34 cellular contexts compared by ENCODE assay signal in the genomic region with DNA sequence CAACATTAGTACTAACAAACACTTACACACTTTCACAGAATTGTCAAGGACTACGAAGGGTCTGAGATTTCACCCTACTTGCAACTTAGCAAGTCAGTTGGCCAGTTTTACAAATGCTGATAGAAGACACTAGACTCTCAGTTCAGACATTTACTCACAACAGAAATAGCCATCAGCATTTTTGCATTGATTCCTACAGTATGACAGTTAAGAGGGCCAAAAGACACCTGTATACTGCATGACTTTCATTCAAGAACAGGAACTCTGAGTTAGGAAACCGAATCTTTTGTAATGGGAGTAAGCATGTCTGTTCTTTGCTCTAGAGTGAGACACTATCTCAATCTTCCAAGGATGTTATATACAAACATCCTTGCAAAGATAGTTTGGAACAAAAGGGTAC.
"Had no signal": no experiment of that assay in that cellular context is flagged by ENCODE, and none has a peak within 500 bp of the region (broad histone marks: within the 10 kb centered on the region; RNA-seq: fewer than 3 reads in every experiment).

No MANE protein-coding gene starts in this region.

- H3K36me3 ChIP-seq: MG63 had no signal

- DNase-seq: Karpas-422, Kasumi-1, KG1, MG63, MV-4-11, NCI-H1048, NCI-H1092, NCI-H1092 treated with DMSO at 0.1 percent for 48 hours, NCI-H1105, NCI-H1105 treated with DMSO at 0.1 percent for 48 hours, NCI-H1417, NCI-H1417 treated with DMSO at 0.1 percent for 48 hours, NCI-H1436, NCI-H1436 treated with DMSO at 0.1 percent for 48 hours, NCI-H1694, NCI-H1694 treated with DMSO at 0.1 percent for 48 hours, NCI-H187, NCI-H187 treated with DMSO at 0.1 percent for 48 hours, NCI-H1930, NCI-H2029, NCI-H2029 treated with DMSO at 0.1 percent for 48 hours, NCI-H2081, NCI-H2081 treated with DMSO at 0.1 percent for 48 hours, NCI-H2107, NCI-H2171, NCI-H2171 treated with DMSO at 0.1 percent for 48 hours, NCI-H2227 treated with DMSO at 0.1 percent for 48 hours, NCI-H226, NCI-H345, NCI-H446, NCI-H446 treated with DMSO at 0.1 percent for 48 hours, NCI-H510A, NCI-H510A treated with DMSO at 0.1 percent for 48 hours had no signal

- H3K27ac ChIP-seq: KMS-11 had no signal

- H3K9ac ChIP-seq: KMS-11 had no signal

- H3K4me2 ChIP-seq: KMS-11 had no signal

- H3K4me3 ChIP-seq: MG63 had no signal

- H3K9me3 ChIP-seq: MG63 had no signal

- H3K27me3 ChIP-seq: MG63 had no signal
